Comparison of ENCODE assay signal across 18 cellular contexts in the genomic region with DNA sequence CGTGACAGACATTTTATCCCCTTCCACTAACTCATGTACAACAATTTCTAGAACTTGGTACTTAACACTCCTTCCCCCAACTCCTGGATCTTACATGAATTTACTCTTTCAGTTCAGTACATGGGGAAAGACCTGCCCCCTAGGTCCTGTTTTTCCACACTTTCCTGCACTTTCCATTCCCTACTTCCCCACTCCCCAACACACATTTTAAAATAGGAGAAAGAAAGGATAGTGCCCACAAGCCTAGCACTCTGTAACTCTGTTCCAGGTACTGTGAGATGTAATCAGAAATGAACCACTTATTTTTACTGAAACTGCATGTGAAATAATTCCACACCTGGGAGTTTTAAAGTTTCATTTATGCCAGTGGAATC. TPM values are rescaled to one million over a fixed set of nuclear protein-coding genes. Genes with fewer than 3 reads are reported as not detected.
A peak's percentile ranks its signal among the peaks of the same experiment; 100 is the strongest.
DNase-seq lines count a peak whose midpoint lies in the region; ATAC-seq, FAIRE-seq and TF ChIP-seq lines count a peak whose summit lies in the region.
"Had no signal": no experiment of that assay in that cellular context is flagged by ENCODE, and none has a peak within 500 bp of the region (broad histone marks: within the 10 kb centered on the region; RNA-seq: fewer than 3 reads in every experiment).

No MANE protein-coding gene starts in this region.

- DNase-seq in EL: peak; percentile 21
- DNase-seq in WTC11 (ENCODE audit: low spot score): no peak
- no peak for DNase-seq in kidney
- DNase-seq in retinal pigment epithelial cell (ENCODE audit: low read depth): no peak
- DNase-seq in small intestine: no peak
- no peak for DNase-seq in NCI-H128 (lab: John Stamatoyannopoulos, UW; ENCODE audit: unreplicated experiment)
- DNase-seq in NCI-H82 treated with DMSO at 0.1 percent for 48 hours (lab: John Stamatoyannopoulos, UW; ENCODE audit: unreplicated experiment): no peak
- DNase-seq in activated CD8-positive, alpha-beta memory T cell treated with anti-CD3 and anti-CD28 coated beads, Interleukin-2, amount 50 U/mL, for 48 hours: no peak
- DNase-seq: activated CD8-positive, alpha-beta memory T cell treated with anti-CD3 and anti-CD28 coated beads, Interleukin-2, amount 50 U/mL, for 4 hours; activated naive CD8-positive, alpha-beta T cell treated with anti-CD3 and anti-CD28 coated beads, Interleukin-2, amount 10 ng/mL, durations not matched to agents 7 days and 5 days; C1 segment of cervical spinal cord; GF-D8; GOT3; NCI-H2029 treated with DMSO at 0.1 percent for 48 hours; NCI-H774; SHP77 treated with DMSO at 0.1 percent for 48 hours; stimulated activated CD4-positive, alpha-beta T cell treated with anti-CD3 and anti-CD28 coated beads, Interleukin-4, amount 100 ng/mL, for 4 hours had no signal

- H3K36me3 Mint-ChIP-seq in WTC11: no peaks in the 10 kb centered on the region; the same call in 1 of the 2 replicates
- H3K36me3 Mint-ChIP-seq: activated naive CD8-positive, alpha-beta T cell treated with anti-CD3 and anti-CD28 coated beads, Interleukin-2, amount 10 ng/mL, durations not matched to agents 7 days and 5 days; stimulated activated memory B cell treated with anti-CD40 and anti-IgM and Interleukin-4, amounts not matched to agents 10 μg/mL and 1 μg/mL and 100 μg/mL, for 72 hours had no signal

- no peak for FAIRE-seq in kidney (lab: Jason Lieb, UNC)
- FAIRE-seq in small intestine (lab: Jason Lieb, UNC): no peak

- no peak overlapping the region for H3K27ac Mint-ChIP-seq in WTC11
- H3K27ac Mint-ChIP-seq: activated naive CD8-positive, alpha-beta T cell treated with anti-CD3 and anti-CD28 coated beads, Interleukin-2, amount 10 ng/mL, durations not matched to agents 7 days and 5 days; stimulated activated memory B cell treated with anti-CD40 and anti-IgM and Interleukin-4, amounts not matched to agents 10 μg/mL and 1 μg/mL and 100 μg/mL, for 72 hours had no signal

- H3K9ac ChIP-seq in kidney (ENCODE audit: low read length in 2 of 2): no peak overlapping the region

- H3K4me1 Mint-ChIP-seq in WTC11: peaks cover 38% of the 10 kb centered on the region

- ATAC-seq in WTC11: no peak
- ATAC-seq: stimulated activated memory B cell treated with anti-CD40 and anti-IgM and Interleukin-4, amounts not matched to agents 10 μg/mL and 1 μg/mL and 100 μg/mL, for 72 hours had no signal

- peak overlapping the region; percentile 91 for H3K4me3 Mint-ChIP-seq in WTC11
- H3K4me3 Mint-ChIP-seq: stimulated activated memory B cell treated with anti-CD40 and anti-IgM and Interleukin-4, amounts not matched to agents 10 μg/mL and 1 μg/mL and 100 μg/mL, for 72 hours had no signal

- H3K9me3 Mint-ChIP-seq in WTC11: no peaks in the 10 kb centered on the region
- H3K9me3 Mint-ChIP-seq: activated naive CD8-positive, alpha-beta T cell treated with anti-CD3 and anti-CD28 coated beads, Interleukin-2, amount 10 ng/mL, durations not matched to agents 7 days and 5 days; stimulated activated memory B cell treated with anti-CD40 and anti-IgM and Interleukin-4, amounts not matched to agents 10 μg/mL and 1 μg/mL and 100 μg/mL, for 72 hours had no signal

- peaks cover 37% of the 10 kb centered on the region for H3K27me3 Mint-ChIP-seq in WTC11 (ENCODE audit: low read depth)

- peak overlapping the region; percentile 60 to 67 for H3K4me3 ChIP-seq in kidney (ENCODE audit: low read length in 2 of 2)
- H3K4me3 ChIP-seq in retinal pigment epithelial cell (ENCODE audit: low read length): peak overlapping the region; percentile 2
- H3K4me3 ChIP-seq in small intestine (ENCODE audit: low read depth in 1 of 2, low read length in 2 of 2): peak overlapping the region in 1 of 2 donors; percentile 87

- H3K9me3 ChIP-seq in kidney (ENCODE audit: control insufficient read depth in 1 of 2, low read length in 2 of 2) (no peaks in the 10 kb centered on the region), small intestine (ENCODE audit: control insufficient read depth, low read depth) (no peaks in the 10 kb centered on the region)

- H3K4me1 ChIP-seq in kidney (ENCODE audit: control insufficient read depth in 1 of 2, insufficient read depth in 1 of 2, low read depth in 1 of 2, low read length in 2 of 2): no peaks in the 10 kb centered on the region
- H3K4me1 ChIP-seq in small intestine (ENCODE audit: control insufficient read depth in 2 of 2, insufficient read depth in 1 of 2, low read depth in 1 of 2, low read length in 1 of 2): no peaks in the 10 kb centered on the region

- H3K27ac ChIP-seq in kidney (ENCODE audit: low read depth in 2 of 2, low read length in 2 of 2) (no peak overlapping the region), small intestine (ENCODE audit: low read depth in 1 of 2, low read length in 1 of 2) (no peak overlapping the region)

- CTCF ChIA-PET in WTC11 (lab: Charles Lee): no interaction called here

- WGBS in small intestine, 3 donors: 92 to 93% (median 93%) methylated on average over 1 of the region's 1 CpG

- POLR2A ChIA-PET in WTC11 (lab: Charles Lee): no interaction called here

- no peak for TF ChIP-seq CTCF in WTC11 (IDR thresholded peaks at IDR 0.05)
- no peak for TF ChIP-seq CTCF in kidney (IDR thresholded peaks at IDR 0.05; ENCODE audit: borderline replicate concordance, extremely low read depth, insufficient read depth)
- no peak for TF ChIP-seq CTCF in retinal pigment epithelial cell (conservative IDR thresholded peaks at IDR 0.05; ENCODE audit: low read depth, low read length)

- H3K36me3 ChIP-seq in kidney (ENCODE audit: control insufficient read depth in 1 of 2, insufficient read depth in 2 of 2, low read length in 2 of 2): no peaks in the 10 kb centered on the region
- no peaks in the 10 kb centered on the region for H3K36me3 ChIP-seq in small intestine (ENCODE audit: control insufficient read depth in 2 of 2, insufficient read depth in 2 of 2, low read length in 2 of 2)

- intact Hi-C loops in kidney (cut with DNase I): no loop called here

- H3K27me3 ChIP-seq in small intestine (ENCODE audit: control insufficient read depth in 2 of 2, insufficient read depth in 2 of 2, low read length in 2 of 2): no peaks in the 10 kb centered on the region

TF ChIP-seq in WTC11, 78 proteins besides CTCF, POLR2A, EP300 and RAD21:
- TF ChIP-seq NR1H2 (CRISPR knock-in tag; IDR thresholded peaks at IDR 0.05): no peak
- TF ChIP-seq ZBTB21 (CRISPR knock-in tag; IDR thresholded peaks at IDR 0.05; ENCODE audit: borderline replicate concordance): no peak
- no peak for TF ChIP-seq PREB (CRISPR knock-in tag; IDR thresholded peaks at IDR 0.05; ENCODE audit: borderline replicate concordance)
- TF ChIP-seq ZNF396 (CRISPR knock-in tag; IDR thresholded peaks at IDR 0.05; ENCODE audit: borderline replicate concordance): no peak
- TF ChIP-seq CDX4 (CRISPR knock-in tag; IDR thresholded peaks at IDR 0.05; ENCODE audit: borderline replicate concordance): no peak
- TF ChIP-seq TCF7 (CRISPR knock-in tag; IDR thresholded peaks at IDR 0.05; ENCODE audit: low read depth): no peak
- no peak for TF ChIP-seq ZNF138 (CRISPR knock-in tag; conservative IDR thresholded peaks at IDR 0.05)
- TF ChIP-seq ETV6 (CRISPR knock-in tag; IDR thresholded peaks at IDR 0.05): no peak
- no peak for TF ChIP-seq ZNF232 (CRISPR knock-in tag; IDR thresholded peaks at IDR 0.05)
- TF ChIP-seq USF2 (CRISPR knock-in tag; IDR thresholded peaks at IDR 0.05): no peak
- TF ChIP-seq KAT7 (CRISPR knock-in tag; IDR thresholded peaks at IDR 0.05; ENCODE audit: borderline replicate concordance): no peak
- no peak for TF ChIP-seq TEAD1 (CRISPR knock-in tag; IDR thresholded peaks at IDR 0.05)

RNA-seq across cellular contexts. Expression of gene ADGRG6, which starts 1.4 kb away (rescaled TPM):
- total RNA-seq in WTC11 (2021) (3.3 to 6.1 TPM (median 5.3 TPM) in 3 replicates), kidney (32.8 TPM)
- polyA plus RNA-seq in kidney (ENCODE audit: insufficient read depth, low read depth, low replicate concordance) (2.6 TPM), small intestine (10 to 100 TPM in 1 of 3 donors, 1 to 10 TPM in 2; 5.4 to 16.3 (median 5.9) TPM)
